10 cellular contexts compared by ENCODE assay signal in genomic region chr9:127809562-127810377, GRCh38. TPM values are rescaled to one million over a fixed set of nuclear protein-coding genes. Genes with fewer than 3 reads are reported as not detected.
DNase-seq lines count a peak whose midpoint lies in the region; ATAC-seq, FAIRE-seq and TF ChIP-seq lines count a peak whose summit lies in the region.
"Had no signal": no experiment of that assay in that cellular context is flagged by ENCODE, and none has a peak within 500 bp of the region (broad histone marks: within the 10 kb centered on the region; RNA-seq: fewer than 3 reads in every experiment).

No MANE protein-coding gene starts in this region.

- TF ChIP-seq RAD21 in K562 (CRISPR knock-in tag; conservative IDR thresholded peaks at IDR 0.05 in 1 of 2, IDR thresholded peaks at IDR 0.05 in 1 of 2) = no peak

- no peak overlapping the region for H3K27ac Mint-ChIP-seq in immature natural killer cell

- H3K9me3 ChIP-seq in K562 (replicated peaks; ENCODE audit: control insufficient read depth, insufficient read depth, low read depth, low read length) = no peaks in the 10 kb centered on the region
- H3K9me3 ChIP-seq in iPS-18c (ENCODE audit: control insufficient read depth, insufficient read depth, low read length) = peaks cover 4% of the 10 kb centered on the region
- H3K9me3 ChIP-seq in smooth muscle cell (replicated peaks; ENCODE audit: low read depth) = no peaks in the 10 kb centered on the region

- in situ Hi-C loops in K562 (cut with MboI) = loop anchor here (5.0 kb wide), 1 partner anchor 63 kb away; no protein-coding TSS in a partner anchor

- DNase-seq in HUDEP-2 (lab: John Stamatoyannopoulos, UW; ENCODE audit: unreplicated experiment in 76 of 76) = peak in 52 of 76 experiments; percentile 12 to 79 (median 52)
- DNase-seq in K562 (ENCODE audit: extremely low read depth in 1 of 4, low spot score in 3 of 4) = peak; percentile 79 to 96 (median 96)
- no peak for DNase-seq in smooth muscle cell (lab: John Stamatoyannopoulos, UW; ENCODE audit: unreplicated experiment)
- DNase-seq in stimulated activated naive CD4-positive, alpha-beta T cell treated with Interleukin-2 at 50 U/mL for 16 hours (lab: John Stamatoyannopoulos, UW) = no peak
- DNase-seq in immature natural killer cell = no peak
- DNase-seq in GM12892 (ENCODE audit: insufficient read length) = no peak

- H3K36me3 Mint-ChIP-seq in immature natural killer cell = peaks cover 0 to 14% (median 0%) of the 10 kb centered on the region in 3 donors

- H3K4me3 ChIP-seq in K562 = no peak overlapping the region
- peak overlapping the region; percentile 38 for H3K4me3 ChIP-seq in iPS-18c (ENCODE audit: insufficient read depth, low read depth, low read length)
- H3K4me3 ChIP-seq in smooth muscle cell = no peak overlapping the region

- CTCF ChIA-PET in K562 (lab: Yijun Ruan, JAX; ENCODE audit: low intra/inter-chr PET ratio) = interaction anchor here (0.6 kb wide), 1 partner anchor 12 kb away, joined by 3 read pairs; no protein-coding TSS in a partner anchor

- H3K4me1 Mint-ChIP-seq in immature natural killer cell = peaks cover 0 to 8% of the 10 kb centered on the region in 2 donors

- H3K9ac ChIP-seq in K562 (ENCODE audit: insufficient read depth in 1 of 2, low read depth in 2 of 2, low read length in 2 of 2) (peak overlapping the region; percentile 6 to 89; a peak in 3 of 4 replicates), smooth muscle cell (ENCODE audit: low read depth) (no peak overlapping the region)

- H2AFZ ChIP-seq in K562 (ENCODE audit: low read depth, low read length) (no peak overlapping the region), smooth muscle cell (ENCODE audit: low read depth) (no peak overlapping the region)

- TF ChIP-seq CTCF in K562 (IDR thresholded peaks at IDR 0.05 in 2 of 3, conservative IDR thresholded peaks at IDR 0.05 in 1 of 3; ENCODE audit: insufficient read depth in 2 of 3, low read depth in 1 of 3, low read length in 3 of 3) (no peak; a peak in 1 of 6 replicates), smooth muscle cell (IDR thresholded peaks at IDR 0.05; ENCODE audit: borderline replicate concordance, insufficient read depth, poor library complexity, severe bottlenecking) (no peak)

- intact Hi-C loops in K562 (cut with micrococcal nuclease) = loop anchor here (2.0 kb wide), 1 partner anchor 75 kb away; the partner anchor contains the start of gene TOR2A

- H3K36me3 ChIP-seq in K562 (ENCODE audit: control insufficient read depth, insufficient read depth, low read length) (peaks cover 86% of the 10 kb centered on the region), smooth muscle cell (ENCODE audit: low read depth) (no peaks in the 10 kb centered on the region)

- H3K27ac ChIP-seq in K562 (ENCODE audit: extremely low read depth, low read depth, low read length) (peak overlapping the region; percentile 3; the same call in 1 of the 3 replicates), smooth muscle cell (ENCODE audit: low read depth) (no peak overlapping the region)

- H4K20me1 ChIP-seq in K562 (replicated peaks; ENCODE audit: control insufficient read depth, insufficient read depth, low read length) (peaks cover 7% of the 10 kb centered on the region), smooth muscle cell (ENCODE audit: low read depth) (no peaks in the 10 kb centered on the region)

- TF ChIP-seq POLR2A in K562 (conservative IDR thresholded peaks at IDR 0.05) = no peak
- no peak for TF ChIP-seq POLR2A in GM12892 (IDR thresholded peaks at IDR 0.05; ENCODE audit: low read depth, low read length)

- H3K27me3 Mint-ChIP-seq in immature natural killer cell (ENCODE audit: low read depth in 3 of 3) = peaks cover 0 to 3% (median 0%) of the 10 kb centered on the region in 3 donors
- H3K27me3 Mint-ChIP-seq: activated naive CD8-positive, alpha-beta T cell had no signal

- H3F3A ChIP-seq in smooth muscle cell (ENCODE audit: low read depth) = no peaks in the 10 kb centered on the region

- no peaks in the 10 kb centered on the region for H3K9me3 Mint-ChIP-seq in immature natural killer cell

- no peak for TF ChIP-seq EP300 in K562 (IDR thresholded peaks at IDR 0.05; ENCODE audit: low read length)

- H3K4me1 ChIP-seq in K562 (replicated peaks in 1 of 2; ENCODE audit: control insufficient read depth in 2 of 2, insufficient read depth in 2 of 2, low read length in 2 of 2) = peaks cover 12 to 37% of the 10 kb centered on the region in 2 experiments
- no peaks in the 10 kb centered on the region for H3K4me1 ChIP-seq in smooth muscle cell (ENCODE audit: low read depth)

- H3K27me3 ChIP-seq in K562 (ENCODE audit: control insufficient read depth in 2 of 2, insufficient read depth in 2 of 2, low read length in 2 of 2) (no peaks in the 10 kb centered on the region), smooth muscle cell (ENCODE audit: low read depth) (no peaks in the 10 kb centered on the region)

- H3K4me3 Mint-ChIP-seq in immature natural killer cell = no peak overlapping the region
- H3K4me3 Mint-ChIP-seq: activated naive CD8-positive, alpha-beta T cell had no signal

- POLR2A ChIA-PET in K562 (lab: Yijun Ruan, JAX) = interaction anchor here (0.9 to 1.8 kb wide), 7 partner anchors 8 to 60 kb away, joined by 3 to 14 read pairs (median 6); no protein-coding TSS in a partner anchor

- peaks cover 2% of the 10 kb centered on the region for H3K9me1 ChIP-seq in K562 (ENCODE audit: control insufficient read depth, insufficient read depth, low read length)

- FAIRE-seq in K562 (lab: Jason Lieb, UNC) = peak; percentile 68
- no peak for FAIRE-seq in GM12892 (lab: Jason Lieb, UNC)

- WGBS in K562 (ENCODE audit: insufficient coverage, low coverage, missing lambda C conversion rate) = 27% methylated on average over 32 of the region's 56 CpGs
- 27% methylated on average over 44 of the region's 56 CpGs for WGBS in smooth muscle cell (ENCODE audit: low lambda C conversion rate)

- peaks cover 5% of the 10 kb centered on the region; the same call in 1 of the 3 replicates for H3K79me2 ChIP-seq in K562 (ENCODE audit: control insufficient read depth, insufficient read depth, low read length)
- peaks cover 5% of the 10 kb centered on the region for H3K79me2 ChIP-seq in smooth muscle cell (ENCODE audit: low read depth)

- BruUV-seq in K562 (replicated peaks; lab: Mats Ljungman, UMichigan) = no TSS peak

- peak overlapping the region; percentile 57 for H3K4me2 ChIP-seq in K562 (ENCODE audit: insufficient read depth, low read length)
- peak overlapping the region; percentile 79 for H3K4me2 ChIP-seq in smooth muscle cell

- ATAC-seq in K562 (peak; percentile 95), GM18520 (IDR thresholded peaks at IDR 0.05; ENCODE audit: unreplicated experiment) (no peak)

RNA-seq across cellular contexts. Expression of gene FPGS, which starts 7.1 kb away (rescaled TPM):
- total RNA-seq in K562 (2011; cell fraction: chromatin; rRNA removed; ENCODE audit: low replicate concordance) = 82.8 and 192 TPM in 2 replicates
- 117 and 131 TPM in 2 replicates for total RNA-seq in K562 (2011; cell fraction: nucleolus; rRNA removed)
- total RNA-seq in K562 (2011; cell fraction: nucleoplasm; rRNA removed) = 76.6 and 93.6 TPM in 2 replicates
- 77.1 and 91.1 TPM in 2 replicates for total RNA-seq in K562 (2014; rRNA removed)
- 19.7 and 32.6 TPM in 2 replicates for total RNA-seq in K562 (2014; rRNA removed; fragmentation: Illumina TruSeq; extraction: Trizol)
- total RNA-seq in K562 (2015; rRNA removed; fragmentation: Illumina TruSeq; extraction: Trizol) = 52.9 and 54.0 TPM in 2 replicates
- total RNA-seq in K562 (2021) = 85.1 and 90.2 TPM in 2 replicates
- polyA plus RNA-seq in K562 (2011; rRNA removed) = 59.2 and 65.5 TPM in 2 replicates
- polyA plus RNA-seq in K562 (2011; cell fraction: cytosol; rRNA removed) = 77.6 and 147 TPM in 2 replicates
- 83.8 and 119 TPM in 2 replicates for polyA plus RNA-seq in K562 (2011; cell fraction: nucleus; rRNA removed)
- 59.3 and 62.8 TPM in 2 replicates for polyA plus RNA-seq in K562 (2012)
- polyA plus RNA-seq in K562 (2014; fragmentation: Illumina TruSeq; extraction: Trizol) = 86.4 and 87.8 TPM in 2 replicates
- 1 to 10 TPM in 1 of 2 experiments, under 1 TPM in 1; 0.84 to 2.0 TPM for polyA plus RNA-seq in K562 (2014; fragmentation: Nextera tagmentation; extraction: Ambion mirVana)
- polyA plus RNA-seq in K562 (2014; rRNA removed) = 61.4 and 63.1 TPM in 2 replicates
- polyA minus RNA-seq in K562 (2011; rRNA and poly(A)+ RNA removed) = 31.3 and 52.3 TPM in 2 replicates
- 47.3 and 50.9 TPM in 2 replicates for polyA minus RNA-seq in K562 (2011; cell fraction: cytosol; rRNA and poly(A)+ RNA removed)
- polyA minus RNA-seq in K562 (2011; cell fraction: nucleus; rRNA and poly(A)+ RNA removed) = 28.5 and 31.4 TPM in 2 replicates
- total RNA-seq in smooth muscle cell = 9.2 and 12.9 TPM in 2 replicates
- polyA plus RNA-seq in smooth muscle cell = 26.2 and 34.9 TPM in 2 replicates
- 10 to 100 TPM; 77.3 to 97.7 (median 89.1) TPM for polyA plus RNA-seq in immature natural killer cell
- 43.4 TPM for polyA plus RNA-seq in GM12892 (2012; ENCODE audit: missing spikeins)

RNA-seq across cellular contexts. Expression of gene CDK9, which starts 23.9 kb away (rescaled TPM):
- 56.0 and 127 TPM in 2 replicates for total RNA-seq in K562 (2011; cell fraction: chromatin; rRNA removed; ENCODE audit: low replicate concordance)
- total RNA-seq in K562 (2011; cell fraction: nucleolus; rRNA removed) = 76.7 and 85.9 TPM in 2 replicates
- 52.5 and 57.5 TPM in 2 replicates for total RNA-seq in K562 (2011; cell fraction: nucleoplasm; rRNA removed)
- total RNA-seq in K562 (2014; rRNA removed) (33.0 and 36.7 TPM in 2 replicates), K562 (2014; rRNA removed; fragmentation: Illumina TruSeq; extraction: Trizol) (27.5 and 27.9 TPM in 2 replicates), K562 (2015; rRNA removed; fragmentation: Illumina TruSeq; extraction: Trizol) (28.1 and 29.8 TPM in 2 replicates), K562 (2021) (75.2 and 78.6 TPM in 2 replicates), smooth muscle cell (38.2 and 48.0 TPM in 2 replicates)
- polyA plus RNA-seq in K562 (2011; rRNA removed) (44.6 and 51.9 TPM in 2 replicates), K562 (2014; fragmentation: Illumina TruSeq; extraction: Trizol) (54.1 and 60.5 TPM in 2 replicates), K562 (2014; fragmentation: Nextera tagmentation; extraction: Ambion mirVana) (1 to 10 TPM; 4.2 to 5.0 TPM), K562 (2014; rRNA removed) (34.7 and 42.6 TPM in 2 replicates), smooth muscle cell (61.4 and 68.6 TPM in 2 replicates), immature natural killer cell (10 to 100 TPM; 44.6 to 83.1 (median 58.1) TPM)
- 44.4 and 58.1 TPM in 2 replicates for polyA plus RNA-seq in K562 (2011; cell fraction: cytosol; rRNA removed)
- 121 and 155 TPM in 2 replicates for polyA plus RNA-seq in K562 (2011; cell fraction: nucleus; rRNA removed)
- 52.1 and 60.8 TPM in 2 replicates for polyA plus RNA-seq in K562 (2012)
- polyA minus RNA-seq in K562 (2011; rRNA and poly(A)+ RNA removed) = 45.5 and 76.0 TPM in 2 replicates
- 25.9 and 42.3 TPM in 2 replicates for polyA minus RNA-seq in K562 (2011; cell fraction: cytosol; rRNA and poly(A)+ RNA removed)
- polyA minus RNA-seq in K562 (2011; cell fraction: nucleus; rRNA and poly(A)+ RNA removed) = 31.0 and 33.8 TPM in 2 replicates
- 32.9 TPM for polyA plus RNA-seq in GM12892 (2012; ENCODE audit: missing spikeins)

RNA-seq across cellular contexts. Expression of gene SH2D3C, which starts 31.3 kb away (rescaled TPM):
- 0.77 and 4.1 TPM in 2 replicates for total RNA-seq in K562 (2011; cell fraction: chromatin; rRNA removed; ENCODE audit: low replicate concordance)
- 0.92 and 1.2 TPM in 2 replicates for total RNA-seq in K562 (2011; cell fraction: nucleolus; rRNA removed)
- 0.88 and 1.3 TPM in 2 replicates for total RNA-seq in K562 (2011; cell fraction: nucleoplasm; rRNA removed)
- total RNA-seq in K562 (2014; rRNA removed) = 0.29 and 1.2 TPM in 2 replicates
- 0.11 and 0.19 TPM in 2 replicates for total RNA-seq in K562 (2014; rRNA removed; fragmentation: Illumina TruSeq; extraction: Trizol)
- 0.29 and 0.34 TPM in 2 replicates for total RNA-seq in K562 (2015; rRNA removed; fragmentation: Illumina TruSeq; extraction: Trizol)
- 0.83 and 0.89 TPM in 2 replicates for total RNA-seq in K562 (2021)
- polyA plus RNA-seq in K562 (2011; rRNA removed) = 0.22 and 1.3 TPM in 2 replicates
- 0.86 and 1.3 TPM in 2 replicates for polyA plus RNA-seq in K562 (2011; cell fraction: cytosol; rRNA removed)
- 1.5 TPM in 2 replicates for polyA plus RNA-seq in K562 (2011; cell fraction: nucleus; rRNA removed)
- 1.2 and 2.2 TPM in 2 replicates for polyA plus RNA-seq in K562 (2012)
- polyA plus RNA-seq in K562 (2014; fragmentation: Illumina TruSeq; extraction: Trizol) = 0.19 and 0.29 TPM in 2 replicates
- under 1 TPM in 1 of 2 experiments, not detected in 1; 0.03 TPM for polyA plus RNA-seq in K562 (2014; fragmentation: Nextera tagmentation; extraction: Ambion mirVana)
- polyA plus RNA-seq in K562 (2014; rRNA removed) = 0.21 and 0.38 TPM in 2 replicates
- 0.42 and 0.46 TPM in 2 replicates for polyA minus RNA-seq in K562 (2011; rRNA and poly(A)+ RNA removed)
- polyA minus RNA-seq in K562 (2011; cell fraction: cytosol; rRNA and poly(A)+ RNA removed) = 2.4 TPM in 1 of 2 replicates, not detected in the other
- 0.94 and 1.00 TPM in 2 replicates for polyA minus RNA-seq in K562 (2011; cell fraction: nucleus; rRNA and poly(A)+ RNA removed)
- 1.5 TPM in 1 of 2 replicates, not detected in the other for total RNA-seq in smooth muscle cell
- polyA plus RNA-seq in smooth muscle cell = 0.54 and 0.83 TPM in 2 replicates
- polyA plus RNA-seq in immature natural killer cell = 10 to 100 TPM; 16.9 to 86.2 (median 18.7) TPM
- polyA plus RNA-seq in GM12892 (2012; ENCODE audit: missing spikeins) = 6.4 TPM
- total RNA-seq: Daoy had no signal

RNA-seq across cellular contexts. Expression of gene ENG, which starts 44.7 kb away (rescaled TPM):
- 0.51 and 0.69 TPM in 2 replicates for total RNA-seq in K562 (2011; cell fraction: chromatin; rRNA removed; ENCODE audit: low replicate concordance)
- total RNA-seq in K562 (2011; cell fraction: nucleolus; rRNA removed) = 0.50 and 1.1 TPM in 2 replicates
- not detected in 2 replicates for total RNA-seq in K562 (2011; cell fraction: nucleoplasm; rRNA removed)
- 0.16 and 0.23 TPM in 2 replicates for total RNA-seq in K562 (2014; rRNA removed)
- 0.07 TPM in 1 of 2 replicates, not detected in the other for total RNA-seq in K562 (2014; rRNA removed; fragmentation: Illumina TruSeq; extraction: Trizol)
- 0.04 TPM in 1 of 2 replicates, not detected in the other for total RNA-seq in K562 (2015; rRNA removed; fragmentation: Illumina TruSeq; extraction: Trizol)
- 0.40 and 0.51 TPM in 2 replicates for total RNA-seq in K562 (2021)
- 0.14 and 0.27 TPM in 2 replicates for polyA plus RNA-seq in K562 (2011; rRNA removed)
- 0.19 TPM in 2 replicates for polyA plus RNA-seq in K562 (2011; cell fraction: cytosol; rRNA removed)
- 0.21 and 0.33 TPM in 2 replicates for polyA plus RNA-seq in K562 (2011; cell fraction: nucleus; rRNA removed)
- 0.73 and 1.6 TPM in 2 replicates for polyA plus RNA-seq in K562 (2012)
- 0.24 and 0.28 TPM in 2 replicates for polyA plus RNA-seq in K562 (2014; fragmentation: Illumina TruSeq; extraction: Trizol)
- polyA plus RNA-seq in K562 (2014; fragmentation: Nextera tagmentation; extraction: Ambion mirVana) = under 1 TPM in 1 of 2 experiments, not detected in 1; 0.13 TPM
- 0.13 TPM in 1 of 2 replicates, not detected in the other for polyA plus RNA-seq in K562 (2014; rRNA removed)
- 0.06 TPM in 1 of 2 replicates, not detected in the other for polyA minus RNA-seq in K562 (2011; rRNA and poly(A)+ RNA removed)
- polyA minus RNA-seq in K562 (2011; cell fraction: cytosol; rRNA and poly(A)+ RNA removed) = 0.64 TPM in 1 of 2 replicates, not detected in the other
- not detected in 2 replicates for polyA minus RNA-seq in K562 (2011; cell fraction: nucleus; rRNA and poly(A)+ RNA removed)
- total RNA-seq in smooth muscle cell = 11.1 and 12.6 TPM in 2 replicates
- polyA plus RNA-seq in smooth muscle cell = 42.4 and 54.1 TPM in 2 replicates
- 10 to 100 TPM in 1 of 3 donors, 1 to 10 TPM in 2; 7.2 to 12.1 (median 8.6) TPM for polyA plus RNA-seq in immature natural killer cell
- polyA plus RNA-seq in GM12892 (2012; ENCODE audit: missing spikeins) = 3.3 TPM

Comparison
In these comparisons a context has a peak if more than half of its experiments do, and no peak if none do; other contexts are left out.
1. DNase-seq: peak in HUDEP-2 (52 of 76) and K562 (4 of 4); none in smooth muscle cell (single experiment), stimulated activated naive CD4-positive, alpha-beta T cell treated with Interleukin-2 at 50 U/mL for 16 hours (single experiment), immature natural killer cell (0 of 3) and GM12892 (single experiment).